In genomic region chr10:101000602-101000991, GRCh38 we compare ENCODE assay signal across 6 cellular contexts. TPM values are rescaled to one million over a fixed set of nuclear protein-coding genes. Genes with fewer than 3 reads are reported as not detected.
DNase-seq lines count a peak whose midpoint lies in the region; ATAC-seq and TF ChIP-seq lines count a peak whose summit lies in the region.

No MANE protein-coding gene starts in this region.

- peak overlapping the region; percentile 89 for H3K4me3 ChIP-seq in GM12875 (ENCODE audit: low read depth, low read length)

- no peak for ATAC-seq in natural killer cell treated with Interleukin-12 subunit alpha and Interleukin-12 subunit beta and Interleukin-15 and Interleukin-18, amount 100 ng/mL, for 72 hours
- ATAC-seq in HG03521 (IDR thresholded peaks at IDR 0.05; ENCODE audit: unreplicated experiment) (no peak), GM18868 (IDR thresholded peaks at IDR 0.05; ENCODE audit: unreplicated experiment) (no peak)

- H3K27me3 Mint-ChIP-seq in brain, result peaks cover 6% of the 10 kb centered on the region
- no peaks in the 10 kb centered on the region for H3K27me3 Mint-ChIP-seq in natural killer cell treated with Interleukin-12 subunit alpha and Interleukin-12 subunit beta and Interleukin-15 and Interleukin-18, amount 100 ng/mL, for 72 hours

- H3K36me3 Mint-ChIP-seq in brain, result peaks cover 22% of the 10 kb centered on the region
- no peaks in the 10 kb centered on the region for H3K36me3 Mint-ChIP-seq in natural killer cell treated with Interleukin-12 subunit alpha and Interleukin-12 subunit beta and Interleukin-15 and Interleukin-18, amount 100 ng/mL, for 72 hours

- TF ChIP-seq CTCF in GM12875 (IDR thresholded peaks at IDR 0.05; ENCODE audit: borderline replicate concordance, insufficient read depth, low read depth, low read length) (no peak), brain (conservative IDR thresholded peaks at IDR 0.05) (no peak)

- no peak for DNase-seq in natural killer cell treated with Interleukin-12 subunit alpha and Interleukin-12 subunit beta and Interleukin-15 and Interleukin-18, amount 100 ng/mL, for 72 hours (ENCODE audit: low spot score)
- DNase-seq in NCI-H345 treated with DMSO at 0.1 percent for 48 hours (lab: John Stamatoyannopoulos, UW; ENCODE audit: unreplicated experiment), result no peak

- peaks cover 42% of the 10 kb centered on the region for H3K4me1 Mint-ChIP-seq in brain
- H3K4me1 Mint-ChIP-seq in natural killer cell treated with Interleukin-12 subunit alpha and Interleukin-12 subunit beta and Interleukin-15 and Interleukin-18, amount 100 ng/mL, for 72 hours (ENCODE audit: low read depth in 2 of 2), result peaks cover 17 to 24% of the 10 kb centered on the region in 2 donors

- peak overlapping the region; percentile 94 to 100 (median 97) for H3K27ac Mint-ChIP-seq in brain
- H3K27ac Mint-ChIP-seq in natural killer cell treated with Interleukin-12 subunit alpha and Interleukin-12 subunit beta and Interleukin-15 and Interleukin-18, amount 100 ng/mL, for 72 hours, result peak overlapping the region; percentile 6 to 12

- no peaks in the 10 kb centered on the region for H3K9me3 Mint-ChIP-seq in brain
- no peaks in the 10 kb centered on the region for H3K9me3 Mint-ChIP-seq in natural killer cell treated with Interleukin-12 subunit alpha and Interleukin-12 subunit beta and Interleukin-15 and Interleukin-18, amount 100 ng/mL, for 72 hours

- peak overlapping the region; percentile 84 to 95 (median 89) for H3K4me3 Mint-ChIP-seq in brain
- peak overlapping the region; percentile 71 for H3K4me3 Mint-ChIP-seq in natural killer cell treated with Interleukin-12 subunit alpha and Interleukin-12 subunit beta and Interleukin-15 and Interleukin-18, amount 100 ng/mL, for 72 hours

RNA-seq across cellular contexts. Expression of gene LZTS2, which starts 1.0 kb away (rescaled TPM):
- polyA plus RNA-seq in brain (ENCODE audit: insufficient read depth, low read depth, low replicate concordance), result 54.6 TPM
- total RNA-seq in natural killer cell treated with Interleukin-12 subunit alpha and Interleukin-12 subunit beta and Interleukin-15 and Interleukin-18, amount 100 ng/mL, for 72 hours, result 1 to 10 TPM; 6.2 to 6.4 TPM

RNA-seq across cellular contexts. Expression of gene TWNK, which starts 13.3 kb away (rescaled TPM):
- 9.2 TPM for polyA plus RNA-seq in brain (ENCODE audit: insufficient read depth, low read depth, low replicate concordance)
- 10 to 100 TPM; 13.6 to 34.2 TPM for total RNA-seq in natural killer cell treated with Interleukin-12 subunit alpha and Interleukin-12 subunit beta and Interleukin-15 and Interleukin-18, amount 100 ng/mL, for 72 hours

RNA-seq across cellular contexts. Expression of gene MRPL43, which starts 13.3 kb away (rescaled TPM):
- polyA plus RNA-seq in brain (ENCODE audit: insufficient read depth, low read depth, low replicate concordance), result 126 TPM
- 10 to 100 TPM; 52.3 to 60.7 TPM for total RNA-seq in natural killer cell treated with Interleukin-12 subunit alpha and Interleukin-12 subunit beta and Interleukin-15 and Interleukin-18, amount 100 ng/mL, for 72 hours

RNA-seq across cellular contexts. Expression of gene PDZD7, which starts 30.3 kb away (rescaled TPM):
- 8.2 TPM for polyA plus RNA-seq in brain (ENCODE audit: insufficient read depth, low read depth, low replicate concordance)
- under 1 TPM; 0.17 to 0.62 TPM for total RNA-seq in natural killer cell treated with Interleukin-12 subunit alpha and Interleukin-12 subunit beta and Interleukin-15 and Interleukin-18, amount 100 ng/mL, for 72 hours

RNA-seq across cellular contexts. Expression of gene SFXN3, which starts 30.4 kb away (rescaled TPM):
- 25.9 TPM for polyA plus RNA-seq in brain (ENCODE audit: insufficient read depth, low read depth, low replicate concordance)
- total RNA-seq in natural killer cell treated with Interleukin-12 subunit alpha and Interleukin-12 subunit beta and Interleukin-15 and Interleukin-18, amount 100 ng/mL, for 72 hours, result 10 to 100 TPM; 12.5 to 21.1 TPM
